In the genomic region with DNA sequence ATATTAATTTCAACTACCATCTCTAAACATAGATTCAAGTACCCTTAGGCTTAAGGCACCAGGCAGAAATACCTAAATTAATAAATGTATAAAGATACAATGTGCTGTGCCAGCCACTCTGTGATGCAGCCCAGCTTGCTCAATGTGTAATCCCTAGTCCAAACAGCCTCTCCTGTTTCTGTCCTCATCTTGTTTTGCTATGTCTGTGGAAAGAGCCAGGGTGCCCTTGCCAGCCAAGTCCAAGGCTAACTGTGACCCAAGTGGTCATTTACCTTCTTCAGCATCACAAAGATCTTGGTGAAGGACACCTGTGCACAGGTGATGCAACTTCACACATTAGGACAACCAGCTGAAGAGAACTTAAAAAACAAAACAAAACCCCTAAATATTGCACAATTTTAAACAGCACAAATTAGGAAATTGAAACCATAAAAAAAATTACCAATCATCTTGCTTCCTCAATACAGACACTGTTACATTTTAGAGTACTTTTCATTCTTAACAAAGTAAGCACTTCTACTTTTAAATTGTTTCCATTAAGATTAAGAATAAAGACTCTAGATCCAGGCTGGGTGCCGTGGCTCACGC, we compare ENCODE assay signal across 15 cellular contexts.
"Had no signal": no experiment of that assay in that cellular context is flagged by ENCODE, and none has a peak within 500 bp of the region (broad histone marks: within the 10 kb centered on the region; RNA-seq: fewer than 3 reads in every experiment).

No MANE protein-coding gene starts in this region.

- H3K27ac ChIP-seq: adrenal gland, cardiac muscle cell, esophagus squamous epithelium, heart left ventricle, sigmoid colon, suprapubic skin had no signal

- H3K4me3 ChIP-seq: adrenal gland, cardiac muscle cell, esophagus squamous epithelium, heart left ventricle, sigmoid colon, spleen, suprapubic skin had no signal

- H3K4me3 Mint-ChIP-seq: immature natural killer cell; stimulated activated naive CD8-positive, alpha-beta T cell treated with anti-CD3 and anti-CD28 coated beads, Interleukin-15, Interleukin-2, amounts not matched to agents 100 ng/mL and 50 ng/mL, for 24 hours; type B pancreatic cell had no signal

- DNase-seq: activated CD4-positive, alpha-beta T cell treated with anti-CD3 and anti-CD28 coated beads, Interleukin-2, amount 50 U/mL, for 4 hours; activated naive CD4-positive, alpha-beta T cell treated with anti-CD3 and anti-CD28 coated beads, Interleukin-2, amount 50 U/mL, for 16 hours; esophagus squamous epithelium; foreskin melanocyte; heart left ventricle; immature natural killer cell; sigmoid colon; spleen had no signal

- H3K4me1 ChIP-seq: adrenal gland, esophagus squamous epithelium, spleen, suprapubic skin had no signal

- H3K27ac Mint-ChIP-seq: activated T-helper 2 cell treated with anti-CD3 and anti-CD28 coated beads, Interferon-gamma antibody, Interleukin-2, Interleukin-4, amounts not matched to agents 10 μg/mL and 5 μg/mL and 100 μg/mL, durations not matched to agents 14 hours and 24 hours and 36 hours; stimulated activated naive CD8-positive, alpha-beta T cell treated with anti-CD3 and anti-CD28 coated beads, Interleukin-15, Interleukin-2, amounts not matched to agents 100 ng/mL and 50 ng/mL, for 24 hours; type B pancreatic cell had no signal

- H3K27me3 ChIP-seq: adrenal gland, cardiac muscle cell, esophagus squamous epithelium, heart left ventricle, sigmoid colon, spleen, suprapubic skin had no signal

- H3K27me3 Mint-ChIP-seq: stimulated activated naive CD8-positive, alpha-beta T cell treated with anti-CD3 and anti-CD28 coated beads, Interleukin-15, Interleukin-2, amounts not matched to agents 100 ng/mL and 50 ng/mL, for 24 hours; type B pancreatic cell had no signal

- H3K9me3 Mint-ChIP-seq: immature natural killer cell; stimulated activated naive CD8-positive, alpha-beta T cell treated with anti-CD3 and anti-CD28 coated beads, Interleukin-15, Interleukin-2, amounts not matched to agents 100 ng/mL and 50 ng/mL, for 24 hours; type B pancreatic cell had no signal

- H3K9me3 ChIP-seq: adrenal gland, esophagus squamous epithelium, sigmoid colon, suprapubic skin had no signal

- ATAC-seq: activated CD4-positive, CD25-positive, alpha-beta regulatory T cell treated with anti-CD3 and anti-CD28 coated beads, Interleukin-2, amount 50 U/mL, for 24 hours; heart left ventricle had no signal

- H3K4me1 Mint-ChIP-seq: immature natural killer cell had no signal
